8 cellular contexts compared by ENCODE assay signal in genomic region chr1:202135221-202135721, GRCh38. TPM values are rescaled to one million over a fixed set of nuclear protein-coding genes. Genes with fewer than 3 reads are reported as not detected.
DNase-seq lines count a peak whose midpoint lies in the region; ATAC-seq, FAIRE-seq and TF ChIP-seq lines count a peak whose summit lies in the region.

No MANE protein-coding gene starts in this region.

- H3K36me3 ChIP-seq in RWPE2 (ENCODE audit: low read depth) (peaks cover 38% of the 10 kb centered on the region), pancreas (peaks cover 0 to 4% (median 0%) of the 10 kb centered on the region in 3 donors)

- H3K4me1 ChIP-seq in RWPE2 (ENCODE audit: insufficient read depth, poor library complexity, severe bottlenecking): no peaks in the 10 kb centered on the region
- H3K4me1 ChIP-seq in pancreas: no peaks in the 10 kb centered on the region

- FAIRE-seq in pancreas (lab: Jason Lieb, UNC): no peak

- no peaks in the 10 kb centered on the region for H3K36me3 Mint-ChIP-seq in activated naive CD4-positive, alpha-beta T cell treated with anti-CD3 and anti-CD28 coated beads, Interleukin-2, amount 50 U/mL, for 72 hours

- H3K27ac ChIP-seq in RWPE2 (ENCODE audit: poor library complexity, severe bottlenecking): no peak overlapping the region
- H3K27ac ChIP-seq in pancreas: peak overlapping the region in 3 of 4 donors; percentile 18 to 44 (median 28)

- intact Hi-C loops in head of caudate nucleus (cut with DNase I): loop anchor here (5.0 kb wide), 1 partner anchor 128 kb away; no protein-coding TSS in a partner anchor
- intact Hi-C loops in pancreas (cut with DNase I): no loop called here

- H3K9me3 ChIP-seq in RWPE2 (ENCODE audit: severe bottlenecking) (no peaks in the 10 kb centered on the region), pancreas (no peaks in the 10 kb centered on the region)

- H3K27me3 ChIP-seq in RWPE2 (ENCODE audit: insufficient read depth, poor library complexity, severe bottlenecking) (no peaks in the 10 kb centered on the region), pancreas (no peaks in the 10 kb centered on the region)

- H3K27ac Mint-ChIP-seq in activated naive CD4-positive, alpha-beta T cell treated with anti-CD3 and anti-CD28 coated beads, Interleukin-2, amount 50 U/mL, for 72 hours: peak overlapping the region in 1 of 2 donors; percentile 32

- DNase-seq in Ammon's horn (ENCODE audit: low spot score) (peak; percentile 91), M059J (ENCODE audit: low read depth) (peak; percentile 56), RWPE2 (ENCODE audit: low spot score) (no peak), head of caudate nucleus (peak in 41 of 42 donors; percentile 62 to 90 (median 78)), pancreas (peak in 3 of 6 donors; percentile 61 to 81 (median 70))
- peak in 1 of 2 donors; percentile 51 for DNase-seq in activated naive CD4-positive, alpha-beta T cell treated with anti-CD3 and anti-CD28 coated beads, Interleukin-2, amount 50 U/mL, for 72 hours (ENCODE audit: low spot score in 2 of 2)

- no peak overlapping the region for H3K4me3 ChIP-seq in RWPE2 (ENCODE audit: severe bottlenecking)
- no peak overlapping the region for H3K4me3 ChIP-seq in pancreas

- ATAC-seq in GM19043 (IDR thresholded peaks at IDR 0.05; ENCODE audit: low read depth, unreplicated experiment): peak; percentile 71
- ATAC-seq in RWPE2 (ENCODE audit: low read depth): peak; percentile 79
- ATAC-seq in activated naive CD4-positive, alpha-beta T cell treated with anti-CD3 and anti-CD28 coated beads, Interleukin-2, amount 50 U/mL, for 72 hours: peak; percentile 74 to 82
- peak; percentile 68 to 92 (median 84) for ATAC-seq in pancreas
- no peak for ATAC-seq in HG02610 (IDR thresholded peaks at IDR 0.05; ENCODE audit: unreplicated experiment)

- TF ChIP-seq CTCF in RWPE2 (IDR thresholded peaks at IDR 0.05; ENCODE audit: poor library complexity, severe bottlenecking): peak; percentile 88
- TF ChIP-seq CTCF in pancreas (IDR thresholded peaks at IDR 0.05): peak; percentile 49 to 88 (median 84)

- no peaks in the 10 kb centered on the region for H3K9me3 Mint-ChIP-seq in activated naive CD4-positive, alpha-beta T cell treated with anti-CD3 and anti-CD28 coated beads, Interleukin-2, amount 50 U/mL, for 72 hours

- WGBS in pancreas, 2 donors: 33 to 37% methylated on average over 15 of the region's 15 CpGs

RNA-seq across cellular contexts. Expression of gene ARL8A, which starts 9.3 kb away (rescaled TPM):
- 15.3 and 24.7 TPM in 2 replicates for total RNA-seq in M059J (2014; rRNA removed; shearing (Covaris generic))
- 10 to 100 TPM; 38.8 to 63.2 TPM for total RNA-seq in activated naive CD4-positive, alpha-beta T cell treated with anti-CD3 and anti-CD28 coated beads, Interleukin-2, amount 50 U/mL, for 72 hours
- 10 to 100 TPM; 17.9 to 30.4 (median 24.8) TPM for total RNA-seq in pancreas
- 10 to 100 TPM; 14.8 to 20.5 TPM for polyA plus RNA-seq in pancreas

RNA-seq across cellular contexts. Expression of gene GPR37L1, which starts 12.6 kb away (rescaled TPM):
- not detected in 2 replicates for total RNA-seq in M059J (2014; rRNA removed; shearing (Covaris generic))
- not detected for total RNA-seq in activated naive CD4-positive, alpha-beta T cell treated with anti-CD3 and anti-CD28 coated beads, Interleukin-2, amount 50 U/mL, for 72 hours
- under 1 TPM in 4 of 6 donors, not detected in 2; 0.03 to 0.25 (median 0.07) TPM for total RNA-seq in pancreas
- polyA plus RNA-seq in pancreas: under 1 TPM; 0.02 to 0.11 TPM

RNA-seq across cellular contexts. Expression of gene PTPN7, which starts 25.1 kb away (rescaled TPM):
- not detected in 2 replicates for total RNA-seq in M059J (2014; rRNA removed; shearing (Covaris generic))
- total RNA-seq in activated naive CD4-positive, alpha-beta T cell treated with anti-CD3 and anti-CD28 coated beads, Interleukin-2, amount 50 U/mL, for 72 hours: 100 to 1,000 TPM; 119 to 198 TPM
- 1 to 10 TPM in 4 of 6 donors, under 1 TPM in 2; 0.23 to 2.9 (median 1.0) TPM for total RNA-seq in pancreas
- 1 to 10 TPM in 1 of 2 donors, under 1 TPM in 1; 0.61 to 1.2 TPM for polyA plus RNA-seq in pancreas

RNA-seq across cellular contexts. Expression of gene LGR6, which starts 58.3 kb away (rescaled TPM):
- not detected in 2 replicates for total RNA-seq in M059J (2014; rRNA removed; shearing (Covaris generic))
- total RNA-seq in activated naive CD4-positive, alpha-beta T cell treated with anti-CD3 and anti-CD28 coated beads, Interleukin-2, amount 50 U/mL, for 72 hours: under 1 TPM; 0.14 TPM
- total RNA-seq in pancreas: under 1 TPM in 3 of 6 donors, not detected in 3; 0.06 to 0.20 (median 0.06) TPM
- polyA plus RNA-seq in pancreas: under 1 TPM; 0.15 to 0.47 TPM

Comparison
In these comparisons a context has a peak if more than half of its experiments do, and no peak if none do; other contexts are left out.
1. RNA of gene PTPN7, which starts 25.1 kb away (total RNA-seq): 119 to 198 TPM in activated naive CD4-positive, alpha-beta T cell treated with anti-CD3 and anti-CD28 coated beads, Interleukin-2, amount 50 U/mL, for 72 hours; 0.23 to 2.9 TPM in pancreas and not detected in M059J; every median in the first group is over 10 times any median in the second.